ENCODE assay signal across 10 cellular contexts in genomic region chr4:3827616-3828492, GRCh38.
DNase-seq lines count a peak whose midpoint lies in the region; ATAC-seq and TF ChIP-seq lines count a peak whose summit lies in the region.
"Had no signal": no experiment of that assay in that cellular context is flagged by ENCODE, and none has a peak within 500 bp of the region (broad histone marks: within the 10 kb centered on the region; RNA-seq: fewer than 3 reads in every experiment).

No MANE protein-coding gene starts in this region.

- no peaks in the 10 kb centered on the region for H3K79me2 ChIP-seq in fibroblast of lung (ENCODE audit: control insufficient read depth, insufficient read depth, low read length)

- no peak for TF ChIP-seq CTCF in fibroblast of lung (conservative IDR thresholded peaks at IDR 0.05 in 1 of 2, IDR thresholded peaks at IDR 0.05 in 1 of 2; ENCODE audit: low read depth in 1 of 2, low read length in 2 of 2)

- H3K36me3 ChIP-seq in fibroblast of lung (ENCODE audit: control insufficient read depth, insufficient read depth, low read length), result no peaks in the 10 kb centered on the region

- no peaks in the 10 kb centered on the region for H3K9me3 ChIP-seq in fibroblast of lung (ENCODE audit: control insufficient read depth, insufficient read depth, low read depth, low read length)

- H3K4me3 ChIP-seq in fibroblast of lung (replicated peaks in 1 of 4; ENCODE audit: control extremely low read depth in 1 of 4, insufficient read depth in 1 of 4, low read depth in 3 of 4, low read length in 4 of 4), result no peak overlapping the region

- H3K9ac ChIP-seq in fibroblast of lung (ENCODE audit: insufficient read depth, low read length), result no peak overlapping the region

- no peak overlapping the region for H3K27ac ChIP-seq in fibroblast of lung (ENCODE audit: insufficient read depth, low read length)

- peak; percentile 81 for DNase-seq in Ammon's horn (ENCODE audit: low spot score)
- DNase-seq in NCI-H1694 treated with DMSO at 0.1 percent for 48 hours (lab: John Stamatoyannopoulos, UW), result peak; percentile 34
- peak; percentile 18 to 32 for DNase-seq in fibroblast of lung (ENCODE audit: low read depth in 2 of 2)
- peak; percentile 11 for DNase-seq in middle frontal gyrus (ENCODE audit: extremely low spot score, low spot score)
- no peak for DNase-seq in germinal center (ENCODE audit: low spot score)
- DNase-seq in ecto neural progenitor cell (ENCODE audit: low spot score), result no peak
- DNase-seq: activated naive CD8-positive, alpha-beta T cell treated with anti-CD3 and anti-CD28 coated beads for 36 hours; SHP77 treated with DMSO at 0.1 percent for 48 hours had no signal

- no peaks in the 10 kb centered on the region for H4K20me1 ChIP-seq in fibroblast of lung (ENCODE audit: control insufficient read depth, extremely low read depth, insufficient read depth, low read length)

- H3K4me1 ChIP-seq in fibroblast of lung (ENCODE audit: control insufficient read depth, extremely low read depth, insufficient read depth, low read length), result no peaks in the 10 kb centered on the region

- no peak overlapping the region for H3K4me2 ChIP-seq in fibroblast of lung (ENCODE audit: extremely low read depth, insufficient read depth, low read length)

- no peak overlapping the region for H2AFZ ChIP-seq in fibroblast of lung (ENCODE audit: low read length)

- no peaks in the 10 kb centered on the region for H3K27me3 ChIP-seq in fibroblast of lung (ENCODE audit: control insufficient read depth, insufficient read depth, low read length)

- ATAC-seq in HG03139 (IDR thresholded peaks at IDR 0.05; ENCODE audit: unreplicated experiment) (no peak), HG02840 (IDR thresholded peaks at IDR 0.05; ENCODE audit: low FRiP score, unreplicated experiment) (no peak)

Comparison
In these comparisons a context has a peak if more than half of its experiments do, and no peak if none do; other contexts are left out.
1. DNase-seq: peak in Ammon's horn (single experiment), NCI-H1694 treated with DMSO at 0.1 percent for 48 hours (single experiment), fibroblast of lung (2 of 2) and middle frontal gyrus (single experiment); none in germinal center (single experiment) and ecto neural progenitor cell (single experiment).